ENCODE assay signal across 13 cellular contexts in genomic region chr7:30795161-30795943, GRCh38. TPM values are rescaled to one million over a fixed set of nuclear protein-coding genes. Genes with fewer than 3 reads are reported as not detected.
DNase-seq lines count a peak whose midpoint lies in the region; ATAC-seq, FAIRE-seq and TF ChIP-seq lines count a peak whose summit lies in the region.
"Had no signal": no experiment of that assay in that cellular context is flagged by ENCODE, and none has a peak within 500 bp of the region (broad histone marks: within the 10 kb centered on the region; RNA-seq: fewer than 3 reads in every experiment).

No MANE protein-coding gene starts in this region.

- H4K12ac ChIP-seq in trophoblast cell (ENCODE audit: low read depth, low read length), result no peak overlapping the region

- in situ Hi-C loops in Caki2 (cut with HindIII; ENCODE audit: low pct_unique_long_range_greater_than_20kb, low sequenced_read_pairs), result no loop called here

- H4K91ac ChIP-seq in trophoblast cell (ENCODE audit: low read depth, low read length), result peak overlapping the region; percentile 96

- H3K27me3 ChIP-seq in astrocyte (ENCODE audit: insufficient read depth, low read length) (no peaks in the 10 kb centered on the region), trophoblast cell (ENCODE audit: insufficient read depth, low read length) (no peaks in the 10 kb centered on the region)

- no peaks in the 10 kb centered on the region for H3K27me3 Mint-ChIP-seq in astrocyte (ENCODE audit: low read depth, unreplicated experiment)
- H3K27me3 Mint-ChIP-seq: activated naive CD8-positive, alpha-beta T cell; naive thymus-derived CD4-positive, alpha-beta T cell had no signal

- H2BK5ac ChIP-seq in trophoblast cell (ENCODE audit: low read depth, low read length, poor library complexity), result peak overlapping the region; percentile 93

- no peak for TF ChIP-seq POLR2A in H54 (IDR thresholded peaks at IDR 0.05; ENCODE audit: low read depth, low read length)

- H3K18ac ChIP-seq in trophoblast cell (ENCODE audit: low read length), result peak overlapping the region; percentile 37

- H3K4ac ChIP-seq in trophoblast cell (ENCODE audit: low read depth, low read length), result peak overlapping the region; percentile 11

- peak overlapping the region; percentile 36 for H3K14ac ChIP-seq in trophoblast cell (ENCODE audit: low read length)

- peak; percentile 15 for ATAC-seq in GM21825 (IDR thresholded peaks at IDR 0.05; ENCODE audit: unreplicated experiment)
- ATAC-seq: naive thymus-derived CD4-positive, alpha-beta T cell had no signal

- H3K79me2 ChIP-seq in astrocyte (ENCODE audit: insufficient read depth, low read length) (no peaks in the 10 kb centered on the region), trophoblast cell (ENCODE audit: control insufficient read depth, insufficient read depth, low read length, poor library complexity) (peaks cover 1% of the 10 kb centered on the region)

- no peaks in the 10 kb centered on the region for H3K9me3 Mint-ChIP-seq in astrocyte (ENCODE audit: unreplicated experiment)
- H3K9me3 Mint-ChIP-seq: naive thymus-derived CD4-positive, alpha-beta T cell had no signal

- peaks cover 42% of the 10 kb centered on the region for H3K4me1 Mint-ChIP-seq in astrocyte (ENCODE audit: low read depth, unreplicated experiment)

- H3K27ac ChIP-seq in astrocyte (ENCODE audit: low read depth, low read length) (no peak overlapping the region), trophoblast cell (ENCODE audit: low read depth, low read length) (peak overlapping the region; percentile 82)

- peak overlapping the region; percentile 28 for H3K27ac Mint-ChIP-seq in astrocyte (ENCODE audit: unreplicated experiment)

- H3K9ac ChIP-seq in astrocyte (ENCODE audit: low read length), result no peak overlapping the region
- H3K9ac ChIP-seq in trophoblast cell (ENCODE audit: low read length), result no peak overlapping the region

- DNase-seq in Caki2 (ENCODE audit: low read depth), result peak; percentile 34
- no peak for DNase-seq in astrocyte (ENCODE audit: low read depth)
- DNase-seq in trophoblast cell, result peak; percentile 33 to 56
- no peak for DNase-seq in cerebellar nuclear complex (lab: John Stamatoyannopoulos, UW)
- DNase-seq in stimulated activated CD4-positive, alpha-beta T cell treated with anti-CD3 and anti-CD28 coated beads, Interleukin-12 subunit alpha, Interleukin-12 subunit beta, amount 100 ng/mL, for 4 hours, result no peak
- DNase-seq in SKM-1 treated with dmso at 0.1 percent for 144 hours (lab: John Stamatoyannopoulos, UW; ENCODE audit: unreplicated experiment), result no peak
- DNase-seq in H54 (ENCODE audit: insufficient read length, low spot score), result no peak
- DNase-seq: activated CD4-positive, CD25-positive, alpha-beta regulatory T cell; naive thymus-derived CD4-positive, alpha-beta T cell; NCI-H2029 had no signal

- H2BK120ac ChIP-seq in trophoblast cell (ENCODE audit: insufficient read depth, low read length, poor library complexity), result peak overlapping the region; percentile 62

- no peak overlapping the region for H3K4me2 ChIP-seq in astrocyte (ENCODE audit: low read length)
- peak overlapping the region; percentile 30 for H3K4me2 ChIP-seq in trophoblast cell (ENCODE audit: low read length)

- H4K8ac ChIP-seq in trophoblast cell (ENCODE audit: low read depth, low read length), result peak overlapping the region; percentile 20

- no peaks in the 10 kb centered on the region for H3K9me3 ChIP-seq in astrocyte (ENCODE audit: insufficient read depth, low read depth, low read length)
- H3K9me3 ChIP-seq in trophoblast cell (ENCODE audit: insufficient read depth, low read depth, low read length), result no peaks in the 10 kb centered on the region

- peaks cover 29% of the 10 kb centered on the region for H3K79me1 ChIP-seq in trophoblast cell (ENCODE audit: low read length)

- no peak overlapping the region for H3K4me3 Mint-ChIP-seq in astrocyte (ENCODE audit: unreplicated experiment)
- H3K4me3 Mint-ChIP-seq: activated naive CD8-positive, alpha-beta T cell had no signal

- H4K20me1 ChIP-seq in astrocyte (ENCODE audit: insufficient read depth, low read length), result peaks cover 5% of the 10 kb centered on the region

- H2AK5ac ChIP-seq in trophoblast cell (ENCODE audit: low read length), result peak overlapping the region; percentile 34

- no peak overlapping the region for H3K23ac ChIP-seq in trophoblast cell (ENCODE audit: low read length)

- no CpG with 5 or more reads among the region's 2 CpGs for WGBS in trophoblast cell (ENCODE audit: extremely low coverage, insufficient coverage, insufficient read length)

- peak overlapping the region; percentile 82 for H2BK12ac ChIP-seq in trophoblast cell (ENCODE audit: low read length)

- H3K36me3 ChIP-seq in astrocyte (ENCODE audit: insufficient read depth, low read length) (no peaks in the 10 kb centered on the region), trophoblast cell (ENCODE audit: control insufficient read depth in 1 of 2, insufficient read depth in 2 of 2, low read length in 2 of 2) (peaks cover 2 to 8% of the 10 kb centered on the region in 2 experiments)

- H3K4me3 ChIP-seq in astrocyte (ENCODE audit: insufficient read depth, low read depth, low read length) (no peak overlapping the region), trophoblast cell (ENCODE audit: low read depth, low read length) (no peak overlapping the region)

- no peak for FAIRE-seq in astrocyte (lab: Jason Lieb, UNC)
- FAIRE-seq in H54 (lab: Jason Lieb, UNC), result no peak
- FAIRE-seq: D721Med had no signal

- no peak overlapping the region for H2AFZ ChIP-seq in astrocyte (ENCODE audit: low read depth, low read length)
- H2AFZ ChIP-seq in trophoblast cell (ENCODE audit: insufficient read depth, low read length, poor library complexity), result no peak overlapping the region

- peaks cover 2% of the 10 kb centered on the region for H3K36me3 Mint-ChIP-seq in astrocyte (ENCODE audit: low read depth, unreplicated experiment)
- H3K36me3 Mint-ChIP-seq: naive thymus-derived CD4-positive, alpha-beta T cell had no signal

- H3K4me1 ChIP-seq in astrocyte (ENCODE audit: insufficient read depth, low read length), result peaks cover 39% of the 10 kb centered on the region
- peaks cover 38 to 46% of the 10 kb centered on the region in 2 experiments for H3K4me1 ChIP-seq in trophoblast cell (ENCODE audit: control insufficient read depth in 1 of 2, insufficient read depth in 2 of 2, low read length in 2 of 2)

- TF ChIP-seq CTCF in astrocyte (IDR thresholded peaks at IDR 0.05; ENCODE audit: insufficient read depth, low read depth, low read length), result no peak

RNA-seq across cellular contexts. Expression of gene MINDY4, which starts 24.1 kb away (rescaled TPM):
- total RNA-seq in Caki2 (2014; rRNA removed; shearing (Covaris generic); ENCODE audit: low replicate concordance), result 3.6 and 4.0 TPM in 2 replicates
- 3.8 and 4.1 TPM in 2 replicates for total RNA-seq in astrocyte
- 2.8 and 3.4 TPM in 2 replicates for polyA plus RNA-seq in trophoblast cell (2013)

RNA-seq across cellular contexts. Expression of gene INMT, which starts 43.4 kb away (rescaled TPM):
- total RNA-seq in Caki2 (2014; rRNA removed; shearing (Covaris generic); ENCODE audit: low replicate concordance), result not detected in 2 replicates
- 0.09 TPM in 1 of 2 replicates, not detected in the other for total RNA-seq in astrocyte
- 0.33 and 0.38 TPM in 2 replicates for polyA plus RNA-seq in trophoblast cell (2013)

Comparison
In these comparisons a context has a peak if more than half of its experiments do, and no peak if none do; other contexts are left out.
1. DNase-seq: peak in Caki2 (single experiment) and trophoblast cell (2 of 2); none in astrocyte (single experiment), cerebellar nuclear complex (0 of 2), stimulated activated CD4-positive, alpha-beta T cell treated with anti-CD3 and anti-CD28 coated beads, Interleukin-12 subunit alpha, Interleukin-12 subunit beta, amount 100 ng/mL, for 4 hours (single experiment), SKM-1 treated with dmso at 0.1 percent for 144 hours (single experiment) and H54 (single experiment).